In genomic region chr1:7975212-7975865, GRCh38 we compare ENCODE assay signal across 8 cellular contexts. TPM values are rescaled to one million over a fixed set of nuclear protein-coding genes. Genes with fewer than 3 reads are reported as not detected.
A peak's percentile ranks its signal among the peaks of the same experiment; 100 is the strongest.
DNase-seq lines count a peak whose midpoint lies in the region; ATAC-seq and TF ChIP-seq lines count a peak whose summit lies in the region.

No MANE protein-coding gene starts in this region.

- H3K9me3 ChIP-seq in PC-3 (ENCODE audit: low read length) = no peaks in the 10 kb centered on the region
- no peaks in the 10 kb centered on the region for H3K9me3 ChIP-seq in right cardiac atrium (ENCODE audit: control insufficient read depth, low read length)

- no peak overlapping the region for H3K9ac ChIP-seq in PC-3 (ENCODE audit: low read length)

- peaks cover 46% of the 10 kb centered on the region for H3K36me3 ChIP-seq in PC-3 (ENCODE audit: low read depth, low read length)

- H3K27me3 ChIP-seq in PC-3 (ENCODE audit: low read length) = no peaks in the 10 kb centered on the region
- no peaks in the 10 kb centered on the region for H3K27me3 ChIP-seq in right cardiac atrium (ENCODE audit: control insufficient read depth, insufficient read depth)

- BruUV-seq in PC-3 (replicated peaks; lab: Mats Ljungman, UMichigan) = no TSS peak

- WGBS in right cardiac atrium = 63% methylated on average over 8 of the region's 8 CpGs

- CTCF ChIA-PET in PC-3 (lab: Charles Lee) = interaction anchor here (0.6 to 1.2 kb wide), 11 partner anchors 33 to 407 kb away, joined by 3 to 12 read pairs (median 5); no protein-coding TSS in a partner anchor

- TF ChIP-seq CTCF in PC-3 (conservative IDR thresholded peaks at IDR 0.05; ENCODE audit: low read depth, low read length) = peak; percentile 98
- peak; percentile 98 for TF ChIP-seq CTCF in retinal pigment epithelial cell (conservative IDR thresholded peaks at IDR 0.05; ENCODE audit: low read depth, low read length)

- H3K27ac ChIP-seq in PC-3 (ENCODE audit: low read length) (no peak overlapping the region), right cardiac atrium (ENCODE audit: low read length) (no peak overlapping the region)

- H3F3A ChIP-seq in PC-3 (ENCODE audit: low read length, unreplicated experiment) = no peaks in the 10 kb centered on the region

- H3K4me3 ChIP-seq in PC-3 (ENCODE audit: low read length) (no peak overlapping the region), right cardiac atrium (ENCODE audit: low read length) (no peak overlapping the region), retinal pigment epithelial cell (ENCODE audit: low read length) (no peak overlapping the region)

- intact Hi-C loops in PC-3 (cut with micrococcal nuclease) = loop anchor here (1.0 to 2.0 kb wide), 4 partner anchors 53 to 374 kb away; no protein-coding TSS in a partner anchor
- intact Hi-C loops in right cardiac atrium (cut with DNase I) = loop anchor here in 1 of 4 donors (5.0 to 10.0 kb wide), 2 partner anchors 337 to 759 kb away; no protein-coding TSS in a partner anchor

- DNase-seq in DMS53 treated with DMSO at 0.1 percent for 48 hours (lab: John Stamatoyannopoulos, UW; ENCODE audit: unreplicated experiment) (peak; percentile 80), HUDEP-2 (lab: John Stamatoyannopoulos, UW; ENCODE audit: unreplicated experiment in 76 of 76) (peak in 68 of 76 experiments; percentile 7 to 81 (median 50)), PC-3 (peak; percentile 91), amygdala (lab: John Stamatoyannopoulos, UW) (peak in 39 of 56 donors; percentile 1 to 66 (median 29)), right cardiac atrium (peak; percentile 70 to 83 (median 75)), retinal pigment epithelial cell (ENCODE audit: low read depth) (peak; percentile 38)

- H3K4me2 ChIP-seq in PC-3 (ENCODE audit: low read length) = no peak overlapping the region

- POLR2A ChIA-PET in PC-3 (lab: Charles Lee; ENCODE audit: unreplicated experiment) = interaction anchor here (0.5 to 0.6 kb wide), 3 partner anchors 52 to 366 kb away, joined by 3 to 8 read pairs (median 4); no protein-coding TSS in a partner anchor

- no peak overlapping the region for H2AFZ ChIP-seq in PC-3 (ENCODE audit: low read length)

- H3K9me2 ChIP-seq in PC-3 (replicated peaks; ENCODE audit: low read length) = no peaks in the 10 kb centered on the region

- peaks cover 14% of the 10 kb centered on the region for H3K79me2 ChIP-seq in PC-3 (ENCODE audit: low read length)

- ATAC-seq in PC-3 = peak; percentile 99
- peak; percentile 95 for ATAC-seq in right cardiac atrium
- ATAC-seq in GM19324 (IDR thresholded peaks at IDR 0.05; ENCODE audit: low FRiP score, unreplicated experiment) = no peak
- no peak for ATAC-seq in HG03457 (IDR thresholded peaks at IDR 0.05; ENCODE audit: unreplicated experiment)

- no peaks in the 10 kb centered on the region for H4K20me1 ChIP-seq in PC-3 (ENCODE audit: low read length)

- H3K4me1 ChIP-seq in PC-3 (ENCODE audit: insufficient read depth, low read length) (no peaks in the 10 kb centered on the region), right cardiac atrium (ENCODE audit: control insufficient read depth, insufficient read depth, low read length) (peaks cover 2% of the 10 kb centered on the region)

RNA-seq across cellular contexts. Expression of gene PARK7, which starts 13.8 kb away (rescaled TPM):
- total RNA-seq in PC-3 (2014; rRNA removed) (316 and 333 TPM in 2 replicates), right cardiac atrium (100 to 1,000 TPM; 302 to 323 (median 314) TPM)
- 501 TPM for polyA plus RNA-seq in right cardiac atrium

RNA-seq across cellular contexts. Expression of gene TNFRSF9, which starts 34.7 kb away (rescaled TPM):
- total RNA-seq in PC-3 (2014; rRNA removed) (0.04 and 0.06 TPM in 2 replicates), right cardiac atrium (not detected)
- polyA plus RNA-seq in right cardiac atrium = 0.07 TPM

RNA-seq across cellular contexts. Expression of gene ERRFI1, which starts 50.8 kb away (rescaled TPM):
- total RNA-seq in PC-3 (2014; rRNA removed) (218 and 227 TPM in 2 replicates), right cardiac atrium (10 to 100 TPM in 3 of 4 donors, 1 to 10 TPM in 1; 9.8 to 16.9 (median 15.0) TPM)
- 12.8 TPM for polyA plus RNA-seq in right cardiac atrium

Comparison
In these comparisons a context has a peak if more than half of its experiments do, and no peak if none do; other contexts are left out.
1. DNase-seq: peak in every context shown above with its lines; median percentile 91 in PC-3; 80 in DMS53 treated with DMSO at 0.1 percent for 48 hours; 75 in right cardiac atrium; 50 in HUDEP-2; 38 in retinal pigment epithelial cell; 29 in amygdala.
2. ATAC-seq: peak in PC-3 (single experiment) and right cardiac atrium (2 of 2); none in GM19324 (single experiment) and HG03457 (single experiment).
3. RNA of gene ERRFI1, which starts 50.8 kb away (total RNA-seq): 218 to 227 TPM in PC-3; 9.8 to 16.9 TPM in right cardiac atrium; every median in the first group is over 10 times any median in the second.